Comparison of ENCODE assay signal across 32 cellular contexts in the genomic region with DNA sequence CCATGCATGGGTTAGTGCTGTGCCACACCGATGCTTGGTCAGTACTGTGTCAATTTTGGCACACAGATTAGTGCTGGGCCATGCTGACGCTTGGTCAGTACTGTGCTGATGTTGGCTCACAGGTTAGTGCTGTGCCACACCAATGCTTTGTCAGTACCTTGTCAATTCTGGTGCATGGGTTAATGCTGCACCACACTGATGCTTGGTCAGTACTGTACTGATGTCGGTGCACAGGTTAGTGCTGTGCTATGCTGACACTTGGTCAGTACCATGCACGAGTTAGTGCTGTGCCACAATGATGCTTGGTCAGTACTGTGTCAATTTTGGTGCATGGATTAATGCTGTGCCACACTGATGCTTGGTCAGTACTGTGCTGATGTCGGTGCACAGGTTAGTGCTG.
"Had no signal": no experiment of that assay in that cellular context is flagged by ENCODE, and none has a peak within 500 bp of the region (broad histone marks: within the 10 kb centered on the region; RNA-seq: fewer than 3 reads in every experiment).

No MANE protein-coding gene starts in this region.

- H3K4me3 ChIP-seq: adrenal gland, body of pancreas, breast epithelium had no signal

- FAIRE-seq: astrocyte, TTC549 had no signal

- H3K27me3 ChIP-seq: adrenal gland, body of pancreas, brain microvascular endothelial cell, breast epithelium had no signal

- H3K9me3 ChIP-seq: adrenal gland, body of pancreas, breast epithelium had no signal

- H3K27ac ChIP-seq: adrenal gland, body of pancreas, brain microvascular endothelial cell, breast epithelium, VCaP had no signal

- DNase-seq: activated B cell treated with CpG ODN at 0.5 μM for 24 hours; activated CD4-positive, alpha-beta memory T cell treated with anti-CD3 and anti-CD28 coated beads for 36 hours; activated CD4-positive, alpha-beta T cell treated with anti-CD3 and anti-CD28 coated beads for 4 hours; activated CD4-positive, alpha-beta T cell treated with anti-CD3 and anti-CD28 coated beads, Interleukin-2, amount 10 ng/mL, durations not matched to agents 24 days and 14 days; activated CD4-positive, alpha-beta T cell treated with anti-CD3 and anti-CD28 coated beads, Interleukin-2, amount 50 U/mL, for 1 hour; activated CD4-positive, alpha-beta T cell treated with anti-CD3 and anti-CD28 coated beads, Interleukin-2, amount 50 U/mL, for 4 hours; activated CD4-positive, CD25-positive, alpha-beta regulatory T cell treated with anti-CD3 and anti-CD28 coated beads, Interleukin-2, amount 50 U/mL, for 72 hours; activated CD8-positive, alpha-beta memory T cell treated with anti-CD3 and anti-CD28 coated beads, Interleukin-2, amount 50 U/mL, for 4 hours; activated CD8-positive, alpha-beta T cell treated with anti-CD3 and anti-CD28 coated beads for 36 hours; activated effector memory CD4-positive, alpha-beta T cell treated with anti-CD3 and anti-CD28 coated beads, Interleukin-2, amount 50 U/mL, for 16 hours; activated gamma-delta T cell treated with Interleukin-2 at 50 U/mL for 16 hours; activated naive CD4-positive, alpha-beta T cell; activated naive CD4-positive, alpha-beta T cell treated with anti-CD3 and anti-CD28 coated beads for 36 hours; activated naive CD4-positive, alpha-beta T cell treated with anti-CD3 and anti-CD28 coated beads, Interleukin-2, amount 50 U/mL, for 16 hours; activated naive CD8-positive, alpha-beta T cell treated with anti-CD3 and anti-CD28 coated beads for 36 hours; activated T-cell treated with anti-CD3 and anti-CD28 coated beads for 4 hours; activated T-cell treated with anti-CD3 and anti-CD28 coated beads, Interleukin-2, amount 50 U/mL, for 1 hour; activated T-cell treated with anti-CD3 and anti-CD28 coated beads, Interleukin-2, amount 50 U/mL, for 4 hours; activated T-cell treated with anti-CD3 and anti-CD28 coated beads, Interleukin-2, amount 50 U/mL, for 72 hours; amniotic stem cell; body of pancreas; brain microvascular endothelial cell; central memory CD4-positive, alpha-beta T cell; T-helper 2 cell; T-helper 9 cell had no signal

- H3K4me1 ChIP-seq: body of pancreas, breast epithelium had no signal

- H3K36me3 ChIP-seq: adrenal gland, brain microvascular endothelial cell, breast epithelium had no signal

- ATAC-seq: activated CD8-positive, alpha-beta T cell treated with anti-CD3 and anti-CD28 coated beads for 36 hours; activated naive CD4-positive, alpha-beta T cell treated with anti-CD3 and anti-CD28 coated beads, Interleukin-2, amount 50 U/mL, for 72 hours; activated T-cell treated with anti-CD3 and anti-CD28 coated beads, Interleukin-2, amount 50 U/mL, for 4 hours; activated T-cell treated with anti-CD3 and anti-CD28 coated beads, Interleukin-2, amount 50 U/mL, for 72 hours; activated T-helper 17 cell treated with anti-CD3 and anti-CD28 coated beads, Interleukin-2, amount 50 U/mL, for 72 hours; body of pancreas had no signal
